ENCODE assay signal across 8 cellular contexts in genomic region chr10:17227367-17228080, GRCh38. TPM values are rescaled to one million over a fixed set of nuclear protein-coding genes. Genes with fewer than 3 reads are reported as not detected.
DNase-seq lines count a peak whose midpoint lies in the region; ATAC-seq, FAIRE-seq and TF ChIP-seq lines count a peak whose summit lies in the region.

No MANE protein-coding gene starts in this region.

- peak overlapping the region; percentile 98 for H3K4me3 ChIP-seq in BJ (ENCODE audit: low read depth, low read length)
- H3K4me3 ChIP-seq in gastroesophageal sphincter: peak overlapping the region; percentile 60 to 77
- peak overlapping the region in 1 of 2 donors; percentile 64 for H3K4me3 ChIP-seq in small intestine (ENCODE audit: low read depth in 1 of 2, low read length in 2 of 2)

- H3K27ac Mint-ChIP-seq in activated B cell treated with CpG ODN at 0.5 μM for 24 hours: peak overlapping the region; percentile 99

- peaks cover 0 to 41% (median 6%) of the 10 kb centered on the region in 3 donors for H3K4me1 ChIP-seq in gastroesophageal sphincter
- no peaks in the 10 kb centered on the region for H3K4me1 ChIP-seq in small intestine (ENCODE audit: control insufficient read depth in 2 of 2, insufficient read depth in 1 of 2, low read depth in 1 of 2, low read length in 1 of 2)

- no peaks in the 10 kb centered on the region for H3K27me3 Mint-ChIP-seq in activated B cell treated with CpG ODN at 0.5 μM for 24 hours

- intact Hi-C loops in activated B cell treated with CpG ODN at 0.5 μM for 24 hours (cut with micrococcal nuclease): loop anchor here (1.0 to 5.0 kb wide), 5 partner anchors 11 to 1423 kb away; partner anchors contain the start of genes NSUN6 and RSU1

- H3K27ac ChIP-seq in gastroesophageal sphincter: peak overlapping the region; percentile 79 to 94 (median 92)
- H3K27ac ChIP-seq in small intestine (ENCODE audit: low read depth in 1 of 2, low read length in 1 of 2): peak overlapping the region; percentile 86 to 98

- no peaks in the 10 kb centered on the region for H3K9me3 ChIP-seq in gastroesophageal sphincter
- H3K9me3 ChIP-seq in small intestine (ENCODE audit: control insufficient read depth, low read depth): no peaks in the 10 kb centered on the region

- peaks cover 36% of the 10 kb centered on the region for H3K36me3 Mint-ChIP-seq in activated B cell treated with CpG ODN at 0.5 μM for 24 hours (ENCODE audit: low read depth)

- H3K9me3 Mint-ChIP-seq in activated B cell treated with CpG ODN at 0.5 μM for 24 hours: no peaks in the 10 kb centered on the region

- no peak for TF ChIP-seq EP300 in gastroesophageal sphincter (IDR thresholded peaks at IDR 0.05)

- TF ChIP-seq POLR2A in gastroesophageal sphincter (IDR thresholded peaks at IDR 0.05): no peak

- ATAC-seq in GM18909 (IDR thresholded peaks at IDR 0.05; ENCODE audit: poor library complexity, unreplicated experiment) (peak; percentile 22), HG03520 (IDR thresholded peaks at IDR 0.05; ENCODE audit: unreplicated experiment) (peak; percentile 27), activated B cell treated with CpG ODN at 0.5 μM for 24 hours (ENCODE audit: low read depth) (peak; percentile 6), gastroesophageal sphincter (no peak)

- TF ChIP-seq CTCF in BJ (IDR thresholded peaks at IDR 0.05; ENCODE audit: insufficient read depth, low read depth, low read length) (peak; percentile 48), activated B cell treated with CpG ODN at 0.5 μM for 24 hours (IDR thresholded peaks at IDR 0.05) (no peak), gastroesophageal sphincter (IDR thresholded peaks at IDR 0.05) (peak; percentile 52 to 75 (median 58))

- DNase-seq in BJ (ENCODE audit: low read depth) (no peak), activated B cell treated with CpG ODN at 0.5 μM for 24 hours (no peak), small intestine (peak; percentile 19), A172 (ENCODE audit: low spot score) (no peak), amniotic stem cell (lab: John Stamatoyannopoulos, UW) (no peak)

- FAIRE-seq in small intestine (lab: Jason Lieb, UNC): no peak

- H3K4me1 Mint-ChIP-seq in activated B cell treated with CpG ODN at 0.5 μM for 24 hours: peaks cover 44% of the 10 kb centered on the region

- CTCF ChIA-PET in BJ (lab: Yijun Ruan, JAX): interaction anchor here (1.2 to 1.5 kb wide), 4 partner anchors 26 to 239 kb away, joined by 3 to 4 read pairs (median 3); partner anchors contain the start of gene TRDMT1
- CTCF ChIA-PET in activated B cell treated with CpG ODN at 0.5 μM for 24 hours (lab: Charles Lee): interaction anchor here (0.9 to 5.0 kb wide), 5 partner anchors 9 to 410 kb away, joined by 3 to 34 read pairs (median 6); partner anchors contain the start of gene TRDMT1

- WGBS in gastroesophageal sphincter (ENCODE audit: low coverage in 1 of 2), 2 donors: 7 to 25% methylated on average over 11 of the region's 11 CpGs
- WGBS in small intestine, 3 donors: 9 to 13% (median 13%) methylated on average over 10 to 11 of the region's 11 CpGs

- no peaks in the 10 kb centered on the region for H3K27me3 ChIP-seq in BJ (ENCODE audit: control insufficient read depth, insufficient read depth, low read length)
- H3K27me3 ChIP-seq in gastroesophageal sphincter: no peaks in the 10 kb centered on the region
- H3K27me3 ChIP-seq in small intestine (ENCODE audit: control insufficient read depth in 2 of 2, insufficient read depth in 2 of 2, low read length in 2 of 2): peaks cover 0 to 3% of the 10 kb centered on the region in 2 donors

- peak overlapping the region; percentile 97 for H3K4me3 Mint-ChIP-seq in activated B cell treated with CpG ODN at 0.5 μM for 24 hours

- POLR2A ChIA-PET in BJ (lab: Charles Lee): no interaction called here
- POLR2A ChIA-PET in activated B cell treated with CpG ODN at 0.5 μM for 24 hours (lab: Charles Lee): interaction anchor here (0.6 to 6.0 kb wide), 12 partner anchors 8 to 1431 kb away, joined by 3 to 251 read pairs (median 12); partner anchors contain the start of genes RSU1 and TRDMT1

- H3K36me3 ChIP-seq in BJ (ENCODE audit: control insufficient read depth, insufficient read depth, low read length) (peaks cover 6% of the 10 kb centered on the region), gastroesophageal sphincter (peaks cover 0 to 6% of the 10 kb centered on the region in 2 donors), small intestine (ENCODE audit: control insufficient read depth in 2 of 2, insufficient read depth in 2 of 2, low read length in 2 of 2) (no peaks in the 10 kb centered on the region)

RNA-seq across cellular contexts. Expression of gene VIM, which starts 0.5 kb away (rescaled TPM):
- 3,965 and 5,431 TPM in 2 replicates for polyA plus RNA-seq in BJ (2011; rRNA removed)
- polyA minus RNA-seq in BJ (2011; rRNA and poly(A)+ RNA removed): 2,786 and 3,002 TPM in 2 replicates
- 796 and 798 TPM in 2 replicates for total RNA-seq in activated B cell treated with CpG ODN at 0.5 μM for 24 hours
- total RNA-seq in gastroesophageal sphincter: 1,000 to 10,000 TPM; 1,560 to 2,767 (median 2,026) TPM
- polyA plus RNA-seq in small intestine: 100 to 1,000 TPM in 2 of 3 donors, 10 to 100 TPM in 1; 21.2 to 531 (median 196) TPM
- total RNA-seq in A172 (2014; rRNA removed; shearing (Covaris generic)): 4,251 and 5,299 TPM in 2 replicates

RNA-seq across cellular contexts. Expression of gene TRDMT1, which starts 26.1 kb away (rescaled TPM):
- polyA plus RNA-seq in BJ (2011; rRNA removed): 2.4 and 4.2 TPM in 2 replicates
- polyA minus RNA-seq in BJ (2011; rRNA and poly(A)+ RNA removed): 3.0 and 4.0 TPM in 2 replicates
- 15.0 and 19.9 TPM in 2 replicates for total RNA-seq in activated B cell treated with CpG ODN at 0.5 μM for 24 hours
- total RNA-seq in gastroesophageal sphincter: 1 to 10 TPM; 4.5 to 6.4 (median 5.3) TPM
- polyA plus RNA-seq in small intestine: 1 to 10 TPM; 1.4 to 2.2 (median 1.6) TPM
- 4.3 and 5.9 TPM in 2 replicates for total RNA-seq in A172 (2014; rRNA removed; shearing (Covaris generic))
